8 cellular contexts compared by ENCODE assay signal in the genomic region with DNA sequence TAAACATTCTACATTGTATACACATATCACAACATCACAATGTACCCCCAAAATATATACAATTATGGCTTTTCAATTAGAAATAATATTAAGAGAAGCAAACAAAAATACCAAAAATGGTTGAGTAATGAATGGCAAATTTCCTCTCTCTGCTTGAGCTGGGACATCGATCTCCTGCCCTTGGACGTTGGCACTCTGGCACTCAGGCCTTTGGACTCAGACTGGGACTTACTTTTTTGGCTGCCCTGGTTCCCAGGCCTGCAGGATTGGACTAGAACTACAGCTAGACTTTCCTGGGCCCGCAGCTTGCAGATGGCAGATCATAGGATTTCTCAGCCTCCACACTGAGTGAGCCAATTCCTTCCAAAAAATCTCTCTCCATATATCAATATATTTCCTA. TPM values are rescaled to one million over a fixed set of nuclear protein-coding genes. Genes with fewer than 3 reads are reported as not detected.
"Had no signal": no experiment of that assay in that cellular context is flagged by ENCODE, and none has a peak within 500 bp of the region (broad histone marks: within the 10 kb centered on the region; RNA-seq: fewer than 3 reads in every experiment).

No MANE protein-coding gene starts in this region.

- H3K36me3 ChIP-seq: HAP-1 had no signal

- H3K27ac ChIP-seq: GM23248 had no signal

- H3K36me3 Mint-ChIP-seq: IgD-negative memory B cell had no signal

- H3K9ac ChIP-seq: GM23248 had no signal

- H3K9me3 Mint-ChIP-seq: IgD-negative memory B cell had no signal

- H3K4me3 Mint-ChIP-seq: IgD-negative memory B cell had no signal

- H3K4me1 ChIP-seq: HAP-1 had no signal

- H3K4me1 Mint-ChIP-seq: IgD-negative memory B cell had no signal

- H3K4me3 ChIP-seq: GM23248, HAP-1 had no signal

- DNase-seq: GM23248, GOT3, H7 had no signal

- H3K9me3 ChIP-seq: HAP-1 had no signal

- H3K27ac Mint-ChIP-seq: IgD-negative memory B cell had no signal

- ATAC-seq: HCT116 had no signal

RNA-seq across cellular contexts. Expression of gene KCNK16, which starts 52.9 kb away (rescaled TPM):
- total RNA-seq: GM23248, H4, H7, HT-29 had no signal
